Comparison of ENCODE assay signal across 1 cellular context in the genomic region with DNA sequence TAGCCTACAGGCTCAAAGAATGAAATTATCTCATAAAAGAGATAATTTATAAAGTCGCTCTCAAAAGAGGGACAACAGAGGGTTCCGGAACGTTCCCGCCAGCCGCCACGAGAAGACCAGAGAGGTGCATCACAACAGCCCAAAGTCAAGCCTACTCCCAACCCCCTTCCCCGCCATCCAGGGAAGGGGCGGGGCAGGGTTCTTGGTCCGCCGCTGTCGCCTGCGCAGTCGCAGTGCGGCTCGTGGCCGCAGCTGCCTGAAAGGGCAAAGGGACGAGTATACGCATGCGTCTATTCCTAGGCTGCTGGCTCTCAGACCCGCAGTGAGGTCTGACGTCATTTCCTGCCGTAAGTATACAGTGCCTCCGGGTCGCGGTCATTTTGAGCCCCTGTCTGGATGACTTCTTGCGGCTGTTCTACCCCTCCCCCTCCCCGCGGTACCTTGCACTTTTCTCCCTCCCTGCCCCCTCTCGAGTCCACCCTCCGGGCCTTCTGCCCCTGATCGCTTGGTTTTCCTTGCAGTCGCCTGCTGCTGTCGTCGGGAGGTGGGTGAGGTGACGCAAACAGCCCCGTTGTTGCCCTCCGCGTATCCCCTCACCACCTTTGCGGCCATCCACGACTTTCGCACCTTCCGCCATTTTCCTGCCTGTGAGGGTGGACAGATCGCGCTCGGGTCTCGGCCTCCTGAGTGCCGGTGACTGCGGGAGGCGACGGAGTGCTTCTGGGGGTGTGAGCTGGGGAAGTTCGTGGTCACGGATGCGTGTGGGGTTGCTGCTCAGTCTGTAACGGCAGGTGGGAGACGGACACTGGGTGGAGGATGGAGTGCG.
TF ChIP-seq lines count a peak whose summit lies in the region.

TSS of gene OCIAD1 (plus strand) at position 383 of the 826 bp plus-strand sequence. CDS start 1,537 bp downstream, outside the sequence.

TF ChIP-seq in K562, 482 proteins besides CTCF, POLR2A, EP300 and RAD21 (continued from another document and continues in another):
- TF ChIP-seq, protein P1, sequence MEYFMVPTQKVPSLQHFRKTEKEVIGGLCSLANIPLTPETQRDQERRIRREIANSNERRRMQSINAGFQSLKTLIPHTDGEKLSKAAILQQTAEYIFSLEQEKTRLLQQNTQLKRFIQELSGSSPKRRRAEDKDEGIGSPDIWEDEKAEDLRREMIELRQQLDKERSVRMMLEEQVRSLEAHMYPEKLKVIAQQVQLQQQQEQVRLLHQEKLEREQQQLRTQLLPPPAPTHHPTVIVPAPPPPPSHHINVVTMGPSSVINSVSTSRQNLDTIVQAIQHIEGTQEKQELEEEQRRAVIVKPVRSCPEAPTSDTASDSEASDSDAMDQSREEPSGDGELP (CRISPR knock-in tag; IDR thresholded peaks at IDR 0.05; ENCODE audit: borderline replicate concordance): peak; percentile 81
- TF ChIP-seq ZNF740 (CRISPR knock-in tag; IDR thresholded peaks at IDR 0.05): 0 out of 2 replicates have a peak, but pooled peaks have one; percentile 48
- TF ChIP-seq ZNF740 (tag; IDR thresholded peaks at IDR 0.05): no peak
- TF ChIP-seq ZNF699 (CRISPR knock-in tag; IDR thresholded peaks at IDR 0.05; ENCODE audit: insufficient replicate concordance): no peak
- peak; percentile 74 for TF ChIP-seq ZBTB12 (CRISPR knock-in tag; IDR thresholded peaks at IDR 0.05)
- TF ChIP-seq, protein P2, sequence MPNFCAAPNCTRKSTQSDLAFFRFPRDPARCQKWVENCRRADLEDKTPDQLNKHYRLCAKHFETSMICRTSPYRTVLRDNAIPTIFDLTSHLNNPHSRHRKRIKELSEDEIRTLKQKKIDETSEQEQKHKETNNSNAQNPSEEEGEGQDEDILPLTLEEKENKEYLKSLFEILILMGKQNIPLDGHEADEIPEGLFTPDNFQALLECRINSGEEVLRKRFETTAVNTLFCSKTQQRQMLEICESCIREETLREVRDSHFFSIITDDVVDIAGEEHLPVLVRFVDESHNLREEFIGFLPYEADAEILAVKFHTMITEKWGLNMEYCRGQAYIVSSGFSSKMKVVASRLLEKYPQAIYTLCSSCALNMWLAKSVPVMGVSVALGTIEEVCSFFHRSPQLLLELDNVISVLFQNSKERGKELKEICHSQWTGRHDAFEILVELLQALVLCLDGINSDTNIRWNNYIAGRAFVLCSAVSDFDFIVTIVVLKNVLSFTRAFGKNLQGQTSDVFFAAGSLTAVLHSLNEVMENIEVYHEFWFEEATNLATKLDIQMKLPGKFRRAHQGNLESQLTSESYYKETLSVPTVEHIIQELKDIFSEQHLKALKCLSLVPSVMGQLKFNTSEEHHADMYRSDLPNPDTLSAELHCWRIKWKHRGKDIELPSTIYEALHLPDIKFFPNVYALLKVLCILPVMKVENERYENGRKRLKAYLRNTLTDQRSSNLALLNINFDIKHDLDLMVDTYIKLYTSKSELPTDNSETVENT (CRISPR knock-in tag; IDR thresholded peaks at IDR 0.05): 0 out of 2 replicates have a peak, but pooled peaks have one; percentile 53
- TF ChIP-seq ZBTB26 (CRISPR knock-in tag; IDR thresholded peaks at IDR 0.05): no peak
- TF ChIP-seq CBX1 (IDR thresholded peaks at IDR 0.05; ENCODE audit: low read depth): no peak
- TF ChIP-seq, protein P3, sequence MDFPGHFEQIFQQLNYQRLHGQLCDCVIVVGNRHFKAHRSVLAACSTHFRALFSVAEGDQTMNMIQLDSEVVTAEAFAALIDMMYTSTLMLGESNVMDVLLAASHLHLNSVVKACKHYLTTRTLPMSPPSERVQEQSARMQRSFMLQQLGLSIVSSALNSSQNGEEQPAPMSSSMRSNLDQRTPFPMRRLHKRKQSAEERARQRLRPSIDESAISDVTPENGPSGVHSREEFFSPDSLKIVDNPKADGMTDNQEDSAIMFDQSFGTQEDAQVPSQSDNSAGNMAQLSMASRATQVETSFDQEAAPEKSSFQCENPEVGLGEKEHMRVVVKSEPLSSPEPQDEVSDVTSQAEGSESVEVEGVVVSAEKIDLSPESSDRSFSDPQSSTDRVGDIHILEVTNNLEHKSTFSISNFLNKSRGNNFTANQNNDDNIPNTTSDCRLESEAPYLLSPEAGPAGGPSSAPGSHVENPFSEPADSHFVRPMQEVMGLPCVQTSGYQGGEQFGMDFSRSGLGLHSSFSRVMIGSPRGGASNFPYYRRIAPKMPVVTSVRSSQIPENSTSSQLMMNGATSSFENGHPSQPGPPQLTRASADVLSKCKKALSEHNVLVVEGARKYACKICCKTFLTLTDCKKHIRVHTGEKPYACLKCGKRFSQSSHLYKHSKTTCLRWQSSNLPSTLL (IDR thresholded peaks at IDR 0.05): no peak
- no peak for TF ChIP-seq GATA2 (CRISPR knock-in tag; IDR thresholded peaks at IDR 0.05)
- TF ChIP-seq NFIC (IDR thresholded peaks at IDR 0.05): peak; percentile 40; the same call in 1 of the 2 replicates
- no peak for TF ChIP-seq ELK3 (CRISPR knock-in tag; IDR thresholded peaks at IDR 0.05)
- TF ChIP-seq PTTG1 (tag; IDR thresholded peaks at IDR 0.05; ENCODE audit: low read depth): no peak
- no peak for TF ChIP-seq ATF2 (CRISPR knock-in tag; IDR thresholded peaks at IDR 0.05)
- no peak for TF ChIP-seq MTF1 (CRISPR knock-in tag; IDR thresholded peaks at IDR 0.05; ENCODE audit: borderline replicate concordance)
- TF ChIP-seq GATAD2B (IDR thresholded peaks at IDR 0.05; ENCODE audit: borderline replicate concordance): no peak
- no peak for TF ChIP-seq ZNF551 (CRISPR knock-in tag; IDR thresholded peaks at IDR 0.05)
- TF ChIP-seq NCOA4 (IDR thresholded peaks at IDR 0.05; ENCODE audit: partially characterized antibody): no peak
- TF ChIP-seq CHD1 (IDR thresholded peaks at IDR 0.05; ENCODE audit: low read length): peak; percentile 90
- TF ChIP-seq, protein P4, sequence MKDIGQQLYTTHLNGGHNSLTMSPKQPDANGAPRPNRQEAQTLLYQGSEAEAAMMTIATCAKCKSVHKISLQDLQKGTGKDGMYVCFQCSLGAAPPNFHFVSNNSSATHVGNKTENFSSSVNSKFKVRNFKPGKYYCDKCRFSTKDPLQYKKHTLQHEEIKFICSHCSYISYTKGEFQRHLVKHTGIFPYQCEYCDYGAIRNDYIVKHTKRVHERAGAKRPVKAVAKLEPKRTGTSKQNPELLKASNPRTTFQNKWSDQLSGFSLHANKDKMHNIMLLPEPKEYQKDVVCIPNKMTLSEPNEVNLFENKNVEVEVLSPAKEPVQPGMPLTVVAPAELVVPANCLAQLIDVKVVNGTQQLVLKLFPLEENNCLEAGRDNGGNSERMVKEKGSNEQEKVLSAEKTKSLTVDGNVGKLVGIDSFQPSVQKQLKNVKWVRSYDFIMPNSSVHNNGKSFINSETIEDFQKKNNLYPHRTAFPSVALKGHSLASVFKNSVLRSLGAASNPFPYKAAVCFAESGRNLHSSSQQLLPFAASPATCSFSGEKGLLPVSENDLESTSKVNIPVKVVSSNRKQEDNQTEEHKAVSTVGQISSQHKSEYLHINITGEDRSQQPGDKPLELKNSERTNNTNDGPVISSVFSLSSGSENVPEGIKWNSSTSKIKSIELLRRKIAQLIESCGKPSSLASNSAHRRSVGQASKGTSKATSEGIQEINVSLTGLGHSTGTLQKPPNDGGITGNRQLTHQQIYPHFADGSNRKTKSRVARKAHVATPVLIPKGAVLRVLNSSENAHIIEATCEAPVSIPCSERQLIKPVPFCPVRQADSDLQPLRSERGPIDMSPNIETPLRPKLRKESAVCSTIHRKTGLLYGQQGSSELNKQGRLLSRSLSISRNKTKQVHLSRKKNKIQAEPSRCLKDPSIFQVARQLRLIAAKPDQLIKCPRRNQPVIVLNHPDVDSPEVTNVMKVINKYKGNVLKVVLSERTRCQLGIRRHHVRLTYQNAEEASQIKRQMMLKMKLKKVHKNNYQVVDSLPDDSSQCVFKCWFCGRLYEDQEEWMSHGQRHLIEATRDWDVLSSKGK (CRISPR knock-in tag; IDR thresholded peaks at IDR 0.05): no peak
- no peak for TF ChIP-seq THAP7 (CRISPR knock-in tag; IDR thresholded peaks at IDR 0.05)
- TF ChIP-seq CEBPB (tag; IDR thresholded peaks at IDR 0.05): no peak
- no peak; the same call in 1 of the 2 replicates for TF ChIP-seq ZNF644 (tag; IDR thresholded peaks at IDR 0.05; ENCODE audit: low read depth)
- no peak for TF ChIP-seq TRIM28 (IDR thresholded peaks at IDR 0.05)
- no peak for TF ChIP-seq ZNF384 (IDR thresholded peaks at IDR 0.05; ENCODE audit: low read depth, low read length)
- TF ChIP-seq ZNF444 (CRISPR knock-in tag; IDR thresholded peaks at IDR 0.05): no peak
- no peak for TF ChIP-seq HMG20B (CRISPR knock-in tag; IDR thresholded peaks at IDR 0.05)
- no peak for TF ChIP-seq RHOXF2B (CRISPR knock-in tag; conservative IDR thresholded peaks at IDR 0.05)
- TF ChIP-seq, protein P5, sequence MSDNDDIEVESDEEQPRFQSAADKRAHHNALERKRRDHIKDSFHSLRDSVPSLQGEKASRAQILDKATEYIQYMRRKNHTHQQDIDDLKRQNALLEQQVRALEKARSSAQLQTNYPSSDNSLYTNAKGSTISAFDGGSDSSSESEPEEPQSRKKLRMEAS (CRISPR knock-in tag; IDR thresholded peaks at IDR 0.05): peak; percentile 66; the same call in 1 of the 2 replicates
